Comparison of ENCODE assay signal across 9 cellular contexts in genomic region chr18:14978962-14979535, GRCh38.
DNase-seq lines count a peak whose midpoint lies in the region; ATAC-seq, FAIRE-seq and TF ChIP-seq lines count a peak whose summit lies in the region.
"Had no signal": no experiment of that assay in that cellular context is flagged by ENCODE, and none has a peak within 500 bp of the region (broad histone marks: within the 10 kb centered on the region; RNA-seq: fewer than 3 reads in every experiment).

No MANE protein-coding gene starts in this region.

- no peaks in the 10 kb centered on the region for H3K4me1 ChIP-seq in gastrocnemius medialis

- H3K4me3 Mint-ChIP-seq in nephron progenitor cell = no peak overlapping the region
- H3K4me3 Mint-ChIP-seq: memory B cell had no signal

- intact Hi-C loops in gastrocnemius medialis (cut with DNase I; ENCODE audit: low total_unique reads) = no loop called here

- no peaks in the 10 kb centered on the region for H3K4me1 Mint-ChIP-seq in nephron progenitor cell
- H3K4me1 Mint-ChIP-seq: memory B cell had no signal

- TF ChIP-seq POLR2A in gastrocnemius medialis (IDR thresholded peaks at IDR 0.05) = no peak

- peak; percentile 57 for TF ChIP-seq CTCF in AG10803 (conservative IDR thresholded peaks at IDR 0.05; ENCODE audit: low read length)
- no peak for TF ChIP-seq CTCF in gastrocnemius medialis (IDR thresholded peaks at IDR 0.05 in 4 of 5, conservative IDR thresholded peaks at IDR 0.05 in 1 of 5)
- TF ChIP-seq CTCF in nephron progenitor cell (IDR thresholded peaks at IDR 0.05) = no peak

- no peaks in the 10 kb centered on the region for H3K36me3 Mint-ChIP-seq in nephron progenitor cell (ENCODE audit: low read depth)
- H3K36me3 Mint-ChIP-seq: memory B cell had no signal

- H3K27me3 ChIP-seq in gastrocnemius medialis = peaks cover 0 to 4% (median 0%) of the 10 kb centered on the region in 3 donors

- H3K36me3 ChIP-seq in gastrocnemius medialis = no peaks in the 10 kb centered on the region

- H3K9me3 ChIP-seq in gastrocnemius medialis = no peaks in the 10 kb centered on the region

- H3K9me3 Mint-ChIP-seq in nephron progenitor cell = peaks cover 83% of the 10 kb centered on the region

- H3K4me3 ChIP-seq in AG10803 (ENCODE audit: low read length) (no peak overlapping the region), gastrocnemius medialis (no peak overlapping the region)

- H3K27me3 Mint-ChIP-seq in nephron progenitor cell (ENCODE audit: low read depth, poor library complexity) = no peaks in the 10 kb centered on the region
- H3K27me3 Mint-ChIP-seq: memory B cell had no signal

- in situ Hi-C loops in gastrocnemius medialis (cut with MboI; ENCODE audit: low sequenced_read_pairs in 4 of 4) = no loop called here

- ATAC-seq in left lobe of liver = peak; percentile 74
- ATAC-seq in gastrocnemius medialis = no peak

- DNase-seq in AG10803 (ENCODE audit: low read depth) = peak; percentile 54
- DNase-seq in HTR-8/SVneo (ENCODE audit: insufficient read length, low spot score) = peak; percentile 61
- DNase-seq in UCSD-AML1 (lab: John Stamatoyannopoulos, UW; ENCODE audit: unreplicated experiment) = peak; percentile 46
- DNase-seq in left lobe of liver (ENCODE audit: low spot score) = no peak
- DNase-seq in cerebellar cortex (ENCODE audit: low spot score) = no peak
- DNase-seq in NCI-H128 (lab: John Stamatoyannopoulos, UW; ENCODE audit: unreplicated experiment) = no peak
- no peak for DNase-seq in gastrocnemius medialis
- no peak for DNase-seq in nephron progenitor cell

- H3K27ac Mint-ChIP-seq in nephron progenitor cell = no peak overlapping the region
- H3K27ac Mint-ChIP-seq: memory B cell had no signal

- FAIRE-seq in HTR-8/SVneo (lab: Jason Lieb, UNC) = no peak

- H3K27ac ChIP-seq in gastrocnemius medialis = no peak overlapping the region

Comparison
In these comparisons a context has a peak if more than half of its experiments do, and no peak if none do; other contexts are left out.
1. DNase-seq: peak in AG10803 (single experiment), HTR-8/SVneo (single experiment) and UCSD-AML1 (single experiment); none in left lobe of liver (single experiment), cerebellar cortex (single experiment), NCI-H128 (single experiment), gastrocnemius medialis (0 of 2) and nephron progenitor cell (single experiment).